ENCODE assay signal across 18 cellular contexts in the genomic region with DNA sequence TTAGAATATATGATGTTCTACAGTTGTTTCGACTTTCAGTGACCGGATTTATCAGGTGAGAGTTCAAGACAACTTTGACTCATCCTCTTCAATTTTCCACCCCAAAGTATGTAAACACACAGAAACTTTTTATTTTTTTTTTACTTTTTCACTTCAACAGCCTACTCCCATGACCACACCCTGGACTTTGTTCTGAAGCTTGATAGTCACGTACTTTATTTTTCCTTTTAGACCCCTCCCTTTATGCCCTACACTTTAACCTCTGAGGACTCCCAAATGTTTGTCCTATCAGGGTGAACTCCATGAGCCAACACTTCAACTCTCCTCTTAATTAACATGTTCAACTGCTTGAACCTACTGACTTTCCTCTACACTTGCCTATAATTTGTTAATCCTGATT. TPM values are rescaled to one million over a fixed set of nuclear protein-coding genes. Genes with fewer than 3 reads are reported as not detected.
DNase-seq lines count a peak whose midpoint lies in the region; ATAC-seq lines count a peak whose summit lies in the region.
"Had no signal": no experiment of that assay in that cellular context is flagged by ENCODE, and none has a peak within 500 bp of the region (broad histone marks: within the 10 kb centered on the region; RNA-seq: fewer than 3 reads in every experiment).

No MANE protein-coding gene starts in this region.

- H3K27ac Mint-ChIP-seq in activated CD4-positive, alpha-beta T cell treated with anti-CD3 and anti-CD28 coated beads, Interleukin-2, amount 10 ng/mL, durations not matched to agents 7 days and 5 days: peak overlapping the region; percentile 34
- peak overlapping the region in 6 of 7 donors; percentile 3 to 82 (median 41) for H3K27ac Mint-ChIP-seq in CD4-positive, alpha-beta memory T cell
- peak overlapping the region; percentile 1 for H3K27ac Mint-ChIP-seq in activated CD8-positive, alpha-beta T cell treated with anti-CD3 and anti-CD28 coated beads, Interleukin-2, amount 10 ng/mL, durations not matched to agents 7 days and 5 days
- peak overlapping the region; percentile 2 to 26 for H3K27ac Mint-ChIP-seq in natural killer cell treated with Interleukin-12 subunit alpha and Interleukin-12 subunit beta and Interleukin-15 and Interleukin-18, amount 100 ng/mL, for 72 hours

- peaks cover 49% of the 10 kb centered on the region for H3K4me1 Mint-ChIP-seq in activated CD4-positive, alpha-beta T cell treated with anti-CD3 and anti-CD28 coated beads, Interleukin-2, amount 10 ng/mL, durations not matched to agents 7 days and 5 days
- peaks cover 25 to 38% (median 31%) of the 10 kb centered on the region in 4 donors for H3K4me1 Mint-ChIP-seq in CD4-positive, alpha-beta memory T cell
- peaks cover 39% of the 10 kb centered on the region for H3K4me1 Mint-ChIP-seq in activated CD8-positive, alpha-beta T cell treated with anti-CD3 and anti-CD28 coated beads, Interleukin-2, amount 10 ng/mL, durations not matched to agents 7 days and 5 days (ENCODE audit: low read depth)
- H3K4me1 Mint-ChIP-seq in natural killer cell treated with Interleukin-12 subunit alpha and Interleukin-12 subunit beta and Interleukin-15 and Interleukin-18, amount 100 ng/mL, for 72 hours (ENCODE audit: low read depth in 2 of 2): peaks cover 12 to 33% of the 10 kb centered on the region in 2 donors

- no peaks in the 10 kb centered on the region for H3K9me3 ChIP-seq in CD4-positive, alpha-beta memory T cell (ENCODE audit: control insufficient read depth in 1 of 2, low read length in 2 of 2)
- H3K9me3 ChIP-seq: BLaER1 had no signal

- no peak for ATAC-seq in activated CD8-positive, alpha-beta T cell treated with anti-CD3 and anti-CD28 coated beads, Interleukin-2, amount 10 ng/mL, durations not matched to agents 7 days and 5 days
- no peak for ATAC-seq in natural killer cell treated with Interleukin-12 subunit alpha and Interleukin-12 subunit beta and Interleukin-15 and Interleukin-18, amount 100 ng/mL, for 72 hours
- ATAC-seq in HG03108 (IDR thresholded peaks at IDR 0.05; ENCODE audit: unreplicated experiment): no peak
- ATAC-seq: GM12878 had no signal

- peaks cover 76% of the 10 kb centered on the region for H3K36me3 Mint-ChIP-seq in activated CD4-positive, alpha-beta T cell treated with anti-CD3 and anti-CD28 coated beads, Interleukin-2, amount 10 ng/mL, durations not matched to agents 7 days and 5 days (ENCODE audit: low read depth)
- peaks cover 0 to 12% of the 10 kb centered on the region in 2 donors for H3K36me3 Mint-ChIP-seq in CD4-positive, alpha-beta memory T cell
- peaks cover 61% of the 10 kb centered on the region for H3K36me3 Mint-ChIP-seq in activated CD8-positive, alpha-beta T cell treated with anti-CD3 and anti-CD28 coated beads, Interleukin-2, amount 10 ng/mL, durations not matched to agents 7 days and 5 days (ENCODE audit: low read depth)
- peaks cover 10% of the 10 kb centered on the region for H3K36me3 Mint-ChIP-seq in natural killer cell treated with Interleukin-12 subunit alpha and Interleukin-12 subunit beta and Interleukin-15 and Interleukin-18, amount 100 ng/mL, for 72 hours

- H3K4me3 ChIP-seq in CD4-positive, alpha-beta memory T cell (ENCODE audit: low read length in 2 of 2): no peak overlapping the region
- H3K4me3 ChIP-seq: BLaER1, GM12878 had no signal

- POLR2A ChIA-PET in activated CD4-positive, alpha-beta T cell treated with anti-CD3 and anti-CD28 coated beads, Interleukin-2, amount 10 ng/mL, durations not matched to agents 7 days and 5 days (lab: Charles Lee): no interaction called here
- POLR2A ChIA-PET in CD4-positive, alpha-beta memory T cell (lab: Charles Lee; ENCODE audit: partially characterized antibody): no interaction called here
- POLR2A ChIA-PET in activated CD8-positive, alpha-beta T cell treated with anti-CD3 and anti-CD28 coated beads, Interleukin-2, amount 10 ng/mL, durations not matched to agents 7 days and 5 days (lab: Charles Lee): interaction anchor here (1.2 kb wide), 1 partner anchor 159 kb away, joined by 6 read pairs; the partner anchor contains the start of gene DDX60L

- DNase-seq in activated CD4-positive, alpha-beta T cell treated with anti-CD3 and anti-CD28 coated beads, Interleukin-2, amount 10 ng/mL, durations not matched to agents 7 days and 5 days: no peak
- DNase-seq in activated CD4-positive, alpha-beta T cell treated with anti-CD3 and anti-CD28 coated beads, Interleukin-2, amount 50 U/mL, for 4 hours: no peak
- no peak for DNase-seq in CD4-positive, alpha-beta memory T cell
- no peak for DNase-seq in activated CD8-positive, alpha-beta T cell treated with anti-CD3 and anti-CD28 coated beads, Interleukin-2, amount 10 ng/mL, durations not matched to agents 7 days and 5 days
- DNase-seq in natural killer cell treated with Interleukin-12 subunit alpha and Interleukin-12 subunit beta and Interleukin-15 and Interleukin-18, amount 100 ng/mL, for 72 hours (ENCODE audit: low spot score): no peak
- DNase-seq in DMS53 (lab: John Stamatoyannopoulos, UW) (no peak), COR-L47 (lab: John Stamatoyannopoulos, UW) (no peak)
- DNase-seq: DND-41, H9, IMR-90, NCI-H1436 treated with DMSO at 0.1 percent for 48 hours, NCI-H2029 treated with DMSO at 0.1 percent for 48 hours, NCI-H2171, NCI-H526 had no signal

- H3K36me3 ChIP-seq in CD4-positive, alpha-beta memory T cell (ENCODE audit: insufficient read depth, low read length): no peaks in the 10 kb centered on the region
- H3K36me3 ChIP-seq: BLaER1 had no signal

- H3K27ac ChIP-seq in CD4-positive, alpha-beta memory T cell (ENCODE audit: low read depth, low read length): no peak overlapping the region
- H3K27ac ChIP-seq: BLaER1, HL-60 had no signal

- H3K27me3 ChIP-seq in CD4-positive, alpha-beta memory T cell (ENCODE audit: insufficient read depth, low read length): no peaks in the 10 kb centered on the region
- H3K27me3 ChIP-seq: BLaER1 had no signal

- CTCF ChIA-PET in activated CD4-positive, alpha-beta T cell treated with anti-CD3 and anti-CD28 coated beads, Interleukin-2, amount 10 ng/mL, durations not matched to agents 7 days and 5 days (lab: Charles Lee): no interaction called here
- CTCF ChIA-PET in CD4-positive, alpha-beta memory T cell (lab: Charles Lee; ENCODE audit: partially characterized antibody): interaction anchor here (0.7 kb wide), 1 partner anchor 14 kb away, joined by 3 read pairs; no protein-coding TSS in a partner anchor
- CTCF ChIA-PET in activated CD8-positive, alpha-beta T cell treated with anti-CD3 and anti-CD28 coated beads, Interleukin-2, amount 10 ng/mL, durations not matched to agents 7 days and 5 days (lab: Charles Lee): no interaction called here

- peaks cover 23% of the 10 kb centered on the region for H3K9me3 Mint-ChIP-seq in activated CD4-positive, alpha-beta T cell treated with anti-CD3 and anti-CD28 coated beads, Interleukin-2, amount 10 ng/mL, durations not matched to agents 7 days and 5 days
- H3K9me3 Mint-ChIP-seq in CD4-positive, alpha-beta memory T cell: peaks cover 0 to 2% (median 0%) of the 10 kb centered on the region in 8 donors
- peaks cover 8% of the 10 kb centered on the region for H3K9me3 Mint-ChIP-seq in activated CD8-positive, alpha-beta T cell treated with anti-CD3 and anti-CD28 coated beads, Interleukin-2, amount 10 ng/mL, durations not matched to agents 7 days and 5 days (ENCODE audit: insufficient read depth)
- no peaks in the 10 kb centered on the region for H3K9me3 Mint-ChIP-seq in natural killer cell treated with Interleukin-12 subunit alpha and Interleukin-12 subunit beta and Interleukin-15 and Interleukin-18, amount 100 ng/mL, for 72 hours
- H3K9me3 Mint-ChIP-seq: H9 had no signal

- peaks cover 28% of the 10 kb centered on the region for H3K4me1 ChIP-seq in CD4-positive, alpha-beta memory T cell (ENCODE audit: insufficient read depth, low read length)

- no peaks in the 10 kb centered on the region for H3K27me3 Mint-ChIP-seq in activated CD4-positive, alpha-beta T cell treated with anti-CD3 and anti-CD28 coated beads, Interleukin-2, amount 10 ng/mL, durations not matched to agents 7 days and 5 days
- H3K27me3 Mint-ChIP-seq in CD4-positive, alpha-beta memory T cell: no peaks in the 10 kb centered on the region
- no peaks in the 10 kb centered on the region for H3K27me3 Mint-ChIP-seq in activated CD8-positive, alpha-beta T cell treated with anti-CD3 and anti-CD28 coated beads, Interleukin-2, amount 10 ng/mL, durations not matched to agents 7 days and 5 days (ENCODE audit: low read depth)
- no peaks in the 10 kb centered on the region for H3K27me3 Mint-ChIP-seq in natural killer cell treated with Interleukin-12 subunit alpha and Interleukin-12 subunit beta and Interleukin-15 and Interleukin-18, amount 100 ng/mL, for 72 hours

- H3K4me3 Mint-ChIP-seq in activated CD4-positive, alpha-beta T cell treated with anti-CD3 and anti-CD28 coated beads, Interleukin-2, amount 10 ng/mL, durations not matched to agents 7 days and 5 days: no peak overlapping the region
- peak overlapping the region in 2 of 8 donors; percentile 4 to 6 for H3K4me3 Mint-ChIP-seq in CD4-positive, alpha-beta memory T cell
- H3K4me3 Mint-ChIP-seq in activated CD8-positive, alpha-beta T cell treated with anti-CD3 and anti-CD28 coated beads, Interleukin-2, amount 10 ng/mL, durations not matched to agents 7 days and 5 days: no peak overlapping the region
- H3K4me3 Mint-ChIP-seq in natural killer cell treated with Interleukin-12 subunit alpha and Interleukin-12 subunit beta and Interleukin-15 and Interleukin-18, amount 100 ng/mL, for 72 hours: peak overlapping the region; percentile 2
- H3K4me3 Mint-ChIP-seq: H9 had no signal

- intact Hi-C loops in CD4-positive, alpha-beta memory T cell (cut with micrococcal nuclease): no loop called here

RNA-seq across cellular contexts. Expression of gene DDX60, which starts 2.5 kb away (rescaled TPM):
- total RNA-seq in activated CD4-positive, alpha-beta T cell treated with anti-CD3 and anti-CD28 coated beads, Interleukin-2, amount 10 ng/mL, durations not matched to agents 7 days and 5 days: 100 to 1,000 TPM; 125 to 127 TPM
- 10 to 100 TPM; 33.1 to 33.9 TPM for total RNA-seq in CD4-positive, alpha-beta memory T cell
- polyA plus RNA-seq in CD4-positive, alpha-beta memory T cell: 10 to 100 TPM; 25.7 to 30.8 TPM
- 100 to 1,000 TPM; 111 to 115 TPM for total RNA-seq in activated CD8-positive, alpha-beta T cell treated with anti-CD3 and anti-CD28 coated beads, Interleukin-2, amount 10 ng/mL, durations not matched to agents 7 days and 5 days
- 10 to 100 TPM; 12.3 to 15.2 TPM for total RNA-seq in natural killer cell treated with Interleukin-12 subunit alpha and Interleukin-12 subunit beta and Interleukin-15 and Interleukin-18, amount 100 ng/mL, for 72 hours
